11 cellular contexts compared by ENCODE assay signal in the genomic region with DNA sequence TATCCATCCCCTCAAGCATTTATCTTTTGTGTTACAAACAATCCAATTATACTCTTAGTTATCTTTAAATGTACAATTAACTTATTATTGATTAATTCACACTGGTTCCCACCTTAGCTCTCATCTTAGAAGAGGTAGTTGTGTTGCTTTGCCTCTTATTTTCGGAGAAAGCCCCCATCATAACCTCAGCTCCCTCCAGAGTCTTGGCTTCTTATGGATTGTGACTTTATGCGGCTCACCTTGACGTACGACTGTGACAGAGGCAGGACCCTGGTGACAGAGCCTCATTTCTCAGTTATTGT.
DNase-seq lines count a peak whose midpoint lies in the region; ATAC-seq and TF ChIP-seq lines count a peak whose summit lies in the region.
"Had no signal": no experiment of that assay in that cellular context is flagged by ENCODE, and none has a peak within 500 bp of the region (broad histone marks: within the 10 kb centered on the region; RNA-seq: fewer than 3 reads in every experiment).

No MANE protein-coding gene starts in this region.

- no peak for TF ChIP-seq POLR2A in gastrocnemius medialis (IDR thresholded peaks at IDR 0.05)

- intact Hi-C loops in Calu3 (cut with micrococcal nuclease; ENCODE audit: unreplicated experiment) (no loop called here), OCI-LY7 (cut with micrococcal nuclease; ENCODE audit: unreplicated experiment) (no loop called here), gastrocnemius medialis (cut with DNase I; ENCODE audit: low total_unique reads) (no loop called here)

- POLR2A ChIA-PET in OCI-LY7 (lab: Charles Lee): interaction anchor here (0.9 to 3.4 kb wide), 2 partner anchors 9 to 30 kb away, joined by 4 to 26 read pairs; no protein-coding TSS in a partner anchor

- H2AFZ ChIP-seq in OCI-LY7 (ENCODE audit: low read length): no peak overlapping the region; the same call in 1 of the 2 replicates

- no peaks in the 10 kb centered on the region for H3K9me3 Mint-ChIP-seq in Calu3 (ENCODE audit: low read depth, unreplicated experiment)
- no peaks in the 10 kb centered on the region for H3K9me3 Mint-ChIP-seq in effector memory CD8-positive, alpha-beta T cell

- peaks cover 90% of the 10 kb centered on the region for H3K79me2 ChIP-seq in OCI-LY7 (ENCODE audit: insufficient read depth, low read depth, low read length)

- TSS peak; percentile 83 for BruUV-seq in Calu3 (replicated peaks; lab: Mats Ljungman, UMichigan)
- no TSS peak for BruUV-seq in OCI-LY7 (replicated peaks; lab: Mats Ljungman, UMichigan)

- no peaks in the 10 kb centered on the region for H3K27me3 ChIP-seq in gastrocnemius medialis
- H3K27me3 ChIP-seq: foreskin keratinocyte had no signal

- peak overlapping the region; percentile 56 for H3K27ac ChIP-seq in OCI-LY7 (ENCODE audit: low read depth, low read length, poor library complexity, severe bottlenecking)
- peak overlapping the region; percentile 5 to 67 (median 62) for H3K27ac ChIP-seq in gastrocnemius medialis
- H3K27ac ChIP-seq: foreskin keratinocyte had no signal

- no peaks in the 10 kb centered on the region for H3K36me3 ChIP-seq in OCI-LY7 (ENCODE audit: insufficient read depth, low read length)
- H3K36me3 ChIP-seq in gastrocnemius medialis: no peaks in the 10 kb centered on the region

- peak overlapping the region; percentile 65 for H3K4me2 ChIP-seq in OCI-LY7 (ENCODE audit: low read length)

- CTCF ChIA-PET in Calu3 (lab: Charles Lee) (interaction anchor here (1.1 to 1.3 kb wide), 2 partner anchors 11 to 66 kb away, joined by 3 to 4 read pairs; no protein-coding TSS in a partner anchor), OCI-LY7 (lab: Charles Lee; ENCODE audit: unreplicated experiment) (no interaction called here)

- no peak for ATAC-seq in effector memory CD8-positive, alpha-beta T cell (replicated peaks)
- no peak for ATAC-seq in gastrocnemius medialis
- no peak for ATAC-seq in activated CD4-positive, CD25-positive, alpha-beta regulatory T cell treated with anti-CD3 and anti-CD28 coated beads, Interleukin-2, amount 50 U/mL, for 24 hours

- H3K4me1 ChIP-seq in OCI-LY7 (ENCODE audit: insufficient read depth, low read length, poor library complexity, severe bottlenecking) (peaks cover 83% of the 10 kb centered on the region), gastrocnemius medialis (peaks cover 17 to 69% of the 10 kb centered on the region in 2 donors)

- peaks cover 67% of the 10 kb centered on the region for H3K36me3 Mint-ChIP-seq in Calu3 (ENCODE audit: insufficient read depth, unreplicated experiment)
- no peaks in the 10 kb centered on the region for H3K36me3 Mint-ChIP-seq in effector memory CD8-positive, alpha-beta T cell (ENCODE audit: insufficient read depth)

- H3K9me2 ChIP-seq in OCI-LY7 (ENCODE audit: insufficient read depth, low read length): no peaks in the 10 kb centered on the region

- H3K27ac Mint-ChIP-seq in Calu3 (ENCODE audit: unreplicated experiment): peak overlapping the region; percentile 56
- peak overlapping the region; percentile 46 to 53 for H3K27ac Mint-ChIP-seq in effector memory CD8-positive, alpha-beta T cell

- no peak overlapping the region for H3K4me3 Mint-ChIP-seq in Calu3 (ENCODE audit: low read depth, unreplicated experiment)
- peak overlapping the region; percentile 48 to 56 for H3K4me3 Mint-ChIP-seq in effector memory CD8-positive, alpha-beta T cell

- TF ChIP-seq CTCF in Calu3 (IDR thresholded peaks at IDR 0.05; ENCODE audit: unreplicated experiment) (no peak), OCI-LY7 (conservative IDR thresholded peaks at IDR 0.05; ENCODE audit: low read length) (no peak), gastrocnemius medialis (IDR thresholded peaks at IDR 0.05 in 4 of 5, conservative IDR thresholded peaks at IDR 0.05 in 1 of 5) (no peak)

- DNase-seq in Calu3 (no peak), OCI-LY7 (ENCODE audit: low spot score) (no peak), gastrocnemius medialis (no peak), SHP77 treated with DMSO at 0.1 percent for 48 hours (lab: John Stamatoyannopoulos, UW) (no peak), NCI-H82 treated with DMSO at 0.1 percent for 48 hours (lab: John Stamatoyannopoulos, UW; ENCODE audit: unreplicated experiment) (no peak)
- no peak for DNase-seq in effector memory CD8-positive, alpha-beta T cell
- DNase-seq: activated CD4-positive, alpha-beta T cell treated with anti-CD3 and anti-CD28 coated beads, Interleukin-2, amount 50 U/mL, for 48 hours; foreskin keratinocyte; KG1; NCI-H2171 treated with DMSO at 0.1 percent for 48 hours had no signal

- in situ Hi-C loops in gastrocnemius medialis (cut with MboI; ENCODE audit: low sequenced_read_pairs in 4 of 4): no loop called here

- peaks cover 72% of the 10 kb centered on the region for H3K4me1 Mint-ChIP-seq in Calu3 (ENCODE audit: low read depth, unreplicated experiment)
- H3K4me1 Mint-ChIP-seq in effector memory CD8-positive, alpha-beta T cell (ENCODE audit: low read depth in 2 of 2): peaks cover 43 to 61% of the 10 kb centered on the region in 2 donors

- H3K9me3 ChIP-seq in OCI-LY7 (ENCODE audit: low read length) (no peaks in the 10 kb centered on the region), gastrocnemius medialis (no peaks in the 10 kb centered on the region)

- H4K20me1 ChIP-seq in OCI-LY7 (ENCODE audit: insufficient read depth, low read length): peaks cover 9% of the 10 kb centered on the region; the same call in 1 of the 2 replicates

- H3K4me3 ChIP-seq in OCI-LY7 (ENCODE audit: low read depth, low read length, poor library complexity, severe bottlenecking): peak overlapping the region; percentile 21
- no peak overlapping the region for H3K4me3 ChIP-seq in gastrocnemius medialis

- H3K27me3 Mint-ChIP-seq in Calu3 (ENCODE audit: unreplicated experiment): no peaks in the 10 kb centered on the region
- H3K27me3 Mint-ChIP-seq in effector memory CD8-positive, alpha-beta T cell: no peaks in the 10 kb centered on the region
